In genomic region chr1:234962340-234962989, GRCh38 we compare ENCODE assay signal across 8 cellular contexts.
DNase-seq lines count a peak whose midpoint lies in the region; ATAC-seq, FAIRE-seq and TF ChIP-seq lines count a peak whose summit lies in the region.

No MANE protein-coding gene starts in this region.

- H4K5ac ChIP-seq in H1 (ENCODE audit: insufficient read length, low read depth, low read length), result no peak overlapping the region

- H3K4me3 ChIP-seq in CD8-positive, alpha-beta T cell (ENCODE audit: low read depth, low read length), result no peak overlapping the region
- H3K4me3 ChIP-seq in SK-N-SH (ENCODE audit: low read depth in 2 of 2, low read length in 1 of 2), result no peak overlapping the region
- H3K4me3 ChIP-seq in H1 (ENCODE audit: extremely low read depth in 1 of 4, insufficient read depth in 2 of 4, low read depth in 3 of 4, low read length in 4 of 4), result no peak overlapping the region

- TF ChIP-seq RAD21 in SK-N-SH (IDR thresholded peaks at IDR 0.05; ENCODE audit: low read length) (peak; percentile 32), H1 (IDR thresholded peaks at IDR 0.05 in 1 of 2, conservative IDR thresholded peaks at IDR 0.05 in 1 of 2; ENCODE audit: low read depth in 2 of 2, low read length in 2 of 2) (no peak)

- peak; percentile 29 for TF ChIP-seq POLR2A in GM19193 (IDR thresholded peaks at IDR 0.05; ENCODE audit: extremely low read depth, insufficient read depth, insufficient read length)
- no peak for TF ChIP-seq POLR2A in H1 (IDR thresholded peaks at IDR 0.05; ENCODE audit: control extremely low read depth in 1 of 2, low read depth in 2 of 2, low read length in 2 of 2)

- H3K9me3 ChIP-seq in CD8-positive, alpha-beta T cell (ENCODE audit: low read length), result no peaks in the 10 kb centered on the region
- H3K9me3 ChIP-seq in SK-N-SH, result no peaks in the 10 kb centered on the region
- H3K9me3 ChIP-seq in H1 (ENCODE audit: insufficient read depth in 2 of 2, low read depth in 1 of 2, low read length in 1 of 2), result no peaks in the 10 kb centered on the region

- H3K4me2 ChIP-seq in SK-N-SH (peak overlapping the region; percentile 69), H1 (ENCODE audit: insufficient read depth in 1 of 2, low read depth in 2 of 2, low read length in 2 of 2) (no peak overlapping the region)

- peak overlapping the region; percentile 90 for H3K27ac Mint-ChIP-seq in CD8-positive, alpha-beta T cell
- peak overlapping the region; percentile 90 to 96 (median 92) for H3K27ac Mint-ChIP-seq in nephron

- H3K4ac ChIP-seq in H1 (replicated peaks; ENCODE audit: insufficient read length, low read depth, low read length), result no peak overlapping the region

- H3K14ac ChIP-seq in H1 (ENCODE audit: insufficient read length), result no peak overlapping the region

- no peak overlapping the region for H3K56ac ChIP-seq in H1 (replicated peaks; ENCODE audit: insufficient read length, low read depth, low read length)

- TF ChIP-seq CTCF in CD8-positive, alpha-beta T cell (IDR thresholded peaks at IDR 0.05), result no peak
- TF ChIP-seq CTCF in SK-N-SH (IDR thresholded peaks at IDR 0.05) (no peak), H1 (IDR thresholded peaks at IDR 0.05; ENCODE audit: control extremely low read depth in 1 of 3, insufficient read depth in 1 of 3, low read depth in 1 of 3, low read length in 3 of 3) (no peak), nephron (IDR thresholded peaks at IDR 0.05; ENCODE audit: unreplicated experiment in 3 of 3) (no peak)

- H3K18ac ChIP-seq in H1 (ENCODE audit: extremely low read depth, low read length), result no peak overlapping the region

- H3K9me3 Mint-ChIP-seq in CD8-positive, alpha-beta T cell, result no peaks in the 10 kb centered on the region
- no peaks in the 10 kb centered on the region for H3K9me3 Mint-ChIP-seq in nephron

- no peak overlapping the region for H2AK5ac ChIP-seq in H1 (ENCODE audit: low read depth, low read length)

- peaks cover 63% of the 10 kb centered on the region for H3K4me1 Mint-ChIP-seq in CD8-positive, alpha-beta T cell (ENCODE audit: low read depth)
- peaks cover 75% of the 10 kb centered on the region for H3K4me1 Mint-ChIP-seq in nephron

- H2AFZ ChIP-seq in SK-N-SH (ENCODE audit: low read depth) (peak overlapping the region; percentile 50; the same call in 1 of the 2 replicates), H1 (ENCODE audit: low read length) (peak overlapping the region; percentile 74; the same call in 1 of the 2 replicates)

- H3K27me3 ChIP-seq in CD8-positive, alpha-beta T cell (ENCODE audit: insufficient read depth, low read length), result no peaks in the 10 kb centered on the region
- no peaks in the 10 kb centered on the region for H3K27me3 ChIP-seq in SK-N-SH (ENCODE audit: insufficient read depth)
- H3K27me3 ChIP-seq in H1 (replicated peaks in 1 of 4; ENCODE audit: control insufficient read depth in 3 of 4, extremely low read depth in 1 of 4, insufficient read depth in 3 of 4, low read length in 3 of 4), result no peaks in the 10 kb centered on the region

- no peaks in the 10 kb centered on the region for H3K36me3 ChIP-seq in CD8-positive, alpha-beta T cell (ENCODE audit: insufficient read depth, low read length)
- H3K36me3 ChIP-seq in SK-N-SH (replicated peaks in 1 of 2; ENCODE audit: control insufficient read depth in 1 of 2, insufficient read depth in 2 of 2, low read length in 1 of 2) (no peaks in the 10 kb centered on the region), H1 (ENCODE audit: control insufficient read depth in 2 of 4, insufficient read depth in 4 of 4, low read length in 3 of 4) (no peaks in the 10 kb centered on the region)

- H3K27me3 Mint-ChIP-seq in CD8-positive, alpha-beta T cell (ENCODE audit: low read depth), result no peaks in the 10 kb centered on the region
- no peaks in the 10 kb centered on the region for H3K27me3 Mint-ChIP-seq in nephron (ENCODE audit: low read depth)

- no peak overlapping the region for H4K8ac ChIP-seq in H1 (ENCODE audit: extremely low read depth, insufficient read depth, low read length)

- H3K79me2 ChIP-seq in SK-N-SH (ENCODE audit: insufficient read depth), result no peaks in the 10 kb centered on the region
- H3K79me2 ChIP-seq in H1 (ENCODE audit: control insufficient read depth in 1 of 2, insufficient read depth in 2 of 2, low read length in 2 of 2), result no peaks in the 10 kb centered on the region

- FAIRE-seq in H1 (lab: Jason Lieb, UNC), result no peak

- H3K27ac ChIP-seq in CD8-positive, alpha-beta T cell (ENCODE audit: low read depth, low read length), result peak overlapping the region; percentile 31
- peak overlapping the region; percentile 91 for H3K27ac ChIP-seq in SK-N-SH (ENCODE audit: low read depth in 2 of 2, low read length in 1 of 2)
- H3K27ac ChIP-seq in H1 (ENCODE audit: low read depth, low read length), result no peak overlapping the region; the same call in 1 of the 2 replicates
- H3K27ac ChIP-seq in substantia nigra (ENCODE audit: low read depth, low read length, poor library complexity, severe bottlenecking), result no peak overlapping the region

- H2BK120ac ChIP-seq in H1 (replicated peaks; ENCODE audit: low read depth, low read length), result no peak overlapping the region

- no peaks in the 10 kb centered on the region for H3K9me2 ChIP-seq in SK-N-SH

- peak in 2 of 7 experiments; percentile 23 to 48 for DNase-seq in CD8-positive, alpha-beta T cell
- DNase-seq in SK-N-SH (peak; percentile 50), H1 (ENCODE audit: low read depth in 1 of 2, low spot score in 2 of 2) (no peak), SHP77 (lab: John Stamatoyannopoulos, UW) (no peak), substantia nigra (lab: John Stamatoyannopoulos, UW) (no peak)

- H3K9ac ChIP-seq in SK-N-SH, result peak overlapping the region; percentile 60; the same call in 1 of the 2 replicates
- no peak overlapping the region for H3K9ac ChIP-seq in H1 (replicated peaks in 1 of 4; ENCODE audit: extremely low read depth in 1 of 4, low read depth in 3 of 4, low read length in 3 of 4)

- no peaks in the 10 kb centered on the region for H3K79me1 ChIP-seq in H1 (ENCODE audit: low read depth, low read length)

- no peaks in the 10 kb centered on the region for H3K23me2 ChIP-seq in H1 (ENCODE audit: low read depth, low read length)

- peaks cover 58% of the 10 kb centered on the region for H3K4me1 ChIP-seq in CD8-positive, alpha-beta T cell (ENCODE audit: insufficient read depth, low read length)
- H3K4me1 ChIP-seq in SK-N-SH (ENCODE audit: control insufficient read depth in 1 of 2, insufficient read depth in 2 of 2, low read depth in 1 of 2, low read length in 1 of 2) (peaks cover 34 to 40% of the 10 kb centered on the region in 2 experiments), H1 (replicated peaks in 1 of 4; ENCODE audit: control insufficient read depth in 3 of 4, insufficient read depth in 4 of 4, low read length in 3 of 4) (peaks cover 0 to 11% (median 7%) of the 10 kb centered on the region in 4 experiments; a peak in 6 of 7 replicates)

- H2BK5ac ChIP-seq in H1 (ENCODE audit: low read depth, low read length), result no peak overlapping the region

- peak overlapping the region; percentile 65 for H3K4me3 Mint-ChIP-seq in CD8-positive, alpha-beta T cell
- peak overlapping the region; percentile 34 to 68 (median 36) for H3K4me3 Mint-ChIP-seq in nephron

- no peaks in the 10 kb centered on the region for H3K36me3 Mint-ChIP-seq in CD8-positive, alpha-beta T cell
- no peaks in the 10 kb centered on the region for H3K36me3 Mint-ChIP-seq in nephron (ENCODE audit: low read depth)

- TF ChIP-seq EP300 in SK-N-SH (IDR thresholded peaks at IDR 0.05; ENCODE audit: borderline replicate concordance in 1 of 2, low read depth in 1 of 2, low read length in 1 of 2) (peak; percentile 44 to 94), H1 (IDR thresholded peaks at IDR 0.05; ENCODE audit: borderline replicate concordance in 1 of 2, low read depth in 2 of 2, low read length in 2 of 2) (no peak)

- POLR2A ChIA-PET in CD8-positive, alpha-beta T cell (lab: Charles Lee), result interaction anchor here (0.8 to 2.0 kb wide), 5 partner anchors 11 to 353 kb away, joined by 3 to 11 read pairs (median 6); no protein-coding TSS in a partner anchor
- POLR2A ChIA-PET in SK-N-SH (lab: Yijun Ruan, JAX) (interaction anchor here (1.3 kb wide), 1 partner anchor 351 kb away, joined by 4 read pairs; no protein-coding TSS in a partner anchor), H1 (lab: Charles Lee; ENCODE audit: partially characterized antibody) (interaction anchor here (0.8 to 0.9 kb wide), 2 partner anchors 17 to 48 kb away, joined by 3 read pairs; no protein-coding TSS in a partner anchor)

- H2BK12ac ChIP-seq in H1 (ENCODE audit: low read depth, low read length), result 0 out of 2 replicates have a peak overlapping the region, but pooled peaks have one; percentile 18

- H2BK20ac ChIP-seq in H1 (ENCODE audit: low read length), result no peak overlapping the region

- no peaks in the 10 kb centered on the region for H4K20me1 ChIP-seq in SK-N-SH (ENCODE audit: insufficient read depth)
- no peaks in the 10 kb centered on the region for H4K20me1 ChIP-seq in H1 (replicated peaks in 1 of 2; ENCODE audit: control insufficient read depth in 1 of 2, insufficient read depth in 2 of 2, low read length in 2 of 2)

- 0 out of 2 replicates have a peak overlapping the region, but pooled peaks have one; percentile 5 for H2BK15ac ChIP-seq in H1 (ENCODE audit: low read length)

- no peak overlapping the region for H4K91ac ChIP-seq in H1 (replicated peaks; ENCODE audit: insufficient read length, low read length)

- WGBS in SK-N-SH (ENCODE audit: low lambda C conversion rate), result 28% methylated on average over 9 of the region's 9 CpGs
- 86% methylated on average over 9 of the region's 9 CpGs; no CpG with 5 or more reads in 1 of the 2 experiments for WGBS in H1 (ENCODE audit: extremely low coverage in 1 of 2, insufficient coverage in 1 of 2, insufficient read length in 1 of 2, insufficient replicate concordance in 2 of 2, low coverage in 1 of 2, low lambda C conversion rate in 2 of 2, missing lambda C conversion rate in 1 of 2), 2 experiments

- intact Hi-C loops in CD8-positive, alpha-beta T cell (cut with DNase I, micrococcal nuclease), result loop anchor here in 1 of 2 experiments (2.0 to 5.0 kb wide), 5 partner anchors 16 to 350 kb away; partner anchors contain the start of gene IRF2BP2

- CTCF ChIA-PET in CD8-positive, alpha-beta T cell (lab: Charles Lee), result interaction anchor here (0.7 to 1.5 kb wide), 6 partner anchors 16 to 364 kb away, joined by 3 to 7 read pairs (median 3); no protein-coding TSS in a partner anchor
- CTCF ChIA-PET in SK-N-SH (lab: Yijun Ruan, JAX) (interaction anchor here (1.0 kb wide), 2 partner anchors 11 to 15 kb away, joined by 3 read pairs; no protein-coding TSS in a partner anchor), H1 (lab: Charles Lee; ENCODE audit: partially characterized antibody) (interaction anchor here (0.7 kb wide), 1 partner anchor 120 kb away, joined by 3 read pairs; no protein-coding TSS in a partner anchor)

- H3K23ac ChIP-seq in H1 (ENCODE audit: insufficient read length), result no peak overlapping the region

- H3F3A ChIP-seq in SK-N-SH (replicated peaks; ENCODE audit: insufficient read depth), result peaks cover 27% of the 10 kb centered on the region

- ATAC-seq in CD8-positive, alpha-beta T cell, result peak; percentile 19
- ATAC-seq in HG03196 (IDR thresholded peaks at IDR 0.05; ENCODE audit: unreplicated experiment), result peak; percentile 38

TF ChIP-seq in H1, 55 proteins besides CTCF, POLR2A, EP300 and RAD21 (continues in another document):
- no peak for TF ChIP-seq EGR1 (IDR thresholded peaks at IDR 0.05; ENCODE audit: borderline replicate concordance, low read depth, low read length)
- no peak for TF ChIP-seq GTF2F1 (IDR thresholded peaks at IDR 0.05; ENCODE audit: borderline replicate concordance, low read depth, low read length)
- TF ChIP-seq CHD2 (IDR thresholded peaks at IDR 0.05; ENCODE audit: low read length), result no peak

Comparison
In these comparisons a context has a peak if more than half of its experiments do, and no peak if none do; other contexts are left out.
1. H3K27ac ChIP-seq: peak in CD8-positive, alpha-beta T cell (single experiment) and SK-N-SH (2 of 2); none in H1 (single experiment) and substantia nigra (single experiment).